27 cellular contexts compared by ENCODE assay signal in genomic region chr2:154546341-154546740, GRCh38.
"Had no signal": no experiment of that assay in that cellular context is flagged by ENCODE, and none has a peak within 500 bp of the region (broad histone marks: within the 10 kb centered on the region; RNA-seq: fewer than 3 reads in every experiment).

No MANE protein-coding gene starts in this region.

- H3K4me3 ChIP-seq: stomach, suprapubic skin, testis, thoracic aorta, thyroid gland, tibial artery, tibial nerve, transverse colon, upper lobe of left lung, upper lobe of right lung, uterus, vagina had no signal

- H3K9me3 ChIP-seq: testis, thoracic aorta, thyroid gland, tibial artery, transverse colon, upper lobe of right lung, uterus, vagina had no signal

- H3K4me1 ChIP-seq: stomach, suprapubic skin, testis, thyroid gland, tibial nerve, transverse colon, upper lobe of left lung, upper lobe of right lung, uterus, vagina had no signal

- ATAC-seq: stimulated activated effector memory CD8-positive, alpha-beta T cell treated with anti-CD3 and anti-CD28 coated beads, Interleukin-12 subunit alpha, Interleukin-12 subunit beta, amount 100 ng/mL, for 72 hours; stimulated activated memory B cell treated with anti-CD40 and anti-IgM and Interleukin-4, amounts not matched to agents 10 μg/mL and 1 μg/mL and 100 μg/mL, for 72 hours; stimulated activated naive B cell treated with anti-CD40 and anti-IgM and Interleukin-4, amounts not matched to agents 10 μg/mL and 1 μg/mL and 100 μg/mL, for 72 hours; stimulated activated naive CD8-positive, alpha-beta T cell treated with anti-CD3 and anti-CD28 coated beads, Interleukin-15, amount 100 ng/mL, for 72 hours; stimulated activated naive CD8-positive, alpha-beta T cell treated with anti-CD3 and anti-CD28 coated beads, Interleukin-15, Interleukin-2, amounts not matched to agents 100 U/mL and 50 U/mL, for 24 hours; upper lobe of right lung had no signal

- DNase-seq: stimulated activated CD4-positive, alpha-beta T cell treated with anti-CD3 and anti-CD28 coated beads, Interleukin-2, amount 100 ng/mL, for 48 hours; stimulated activated CD4-positive, alpha-beta T cell treated with anti-CD3 and anti-CD28 coated beads, Interleukin-4, amount 100 ng/mL, for 1 hour; stimulated activated CD4-positive, alpha-beta T cell treated with anti-CD3 and anti-CD28 coated beads, Interleukin-4, amount 100 ng/mL, for 24 hours; stimulated activated CD4-positive, alpha-beta T cell treated with anti-CD3 and anti-CD28 coated beads, Interleukin-4, amount 100 ng/mL, for 4 hours; stimulated activated CD8-positive, alpha-beta memory T cell treated with anti-CD3 and anti-CD28 coated beads, Interleukin-4, amount 100 ng/mL, for 48 hours; stimulated activated naive B cell treated with anti-CD40 and anti-IgM and Interleukin-4, amounts not matched to agents 10 μg/mL and 1 μg/mL and 100 μg/mL, for 72 hours; stimulated activated naive CD4-positive, alpha-beta T cell; stimulated activated naive CD4-positive, alpha-beta T cell treated with Interleukin-2 at 50 U/mL for 16 hours; stimulated activated naive CD8-positive, alpha-beta T cell treated with anti-CD3 and anti-CD28 coated beads, Interleukin-15, amount 100 ng/mL, for 72 hours; stimulated activated naive CD8-positive, alpha-beta T cell treated with anti-CD3 and anti-CD28 coated beads, Interleukin-15, Interleukin-2, amounts not matched to agents 100 U/mL and 50 U/mL, for 24 hours; stomach; substantia nigra; testis; thyroid gland; tibial artery; transverse colon; trophoblast cell; upper lobe of left lung; upper lobe of right lung; uterus had no signal

- H3K27ac ChIP-seq: stomach, suprapubic skin, testis, thoracic aorta, thyroid gland, tibial artery, tibial nerve, transverse colon, upper lobe of left lung, upper lobe of right lung, uterus, vagina had no signal

- FAIRE-seq: urothelium cell line had no signal

- H3K36me3 ChIP-seq: stomach, suprapubic skin, thoracic aorta, thyroid gland, tibial artery, tibial nerve, transverse colon, upper lobe of left lung, upper lobe of right lung, uterus, vagina had no signal
